ENCODE assay signal across 24 cellular contexts in genomic region chr17:7166873-7167272, GRCh38. TPM values are rescaled to one million over a fixed set of nuclear protein-coding genes. Genes with fewer than 3 reads are reported as not detected.
DNase-seq lines count a peak whose midpoint lies in the region; ATAC-seq, FAIRE-seq and TF ChIP-seq lines count a peak whose summit lies in the region.
"Had no signal": no experiment of that assay in that cellular context is flagged by ENCODE, and none has a peak within 500 bp of the region (broad histone marks: within the 10 kb centered on the region; RNA-seq: fewer than 3 reads in every experiment).

No MANE protein-coding gene starts in this region.

- ATAC-seq in K562 (no peak), aorta (ENCODE audit: low FRiP score) (no peak), HG02884 (IDR thresholded peaks at IDR 0.05; ENCODE audit: unreplicated experiment) (no peak), HG03565 (IDR thresholded peaks at IDR 0.05; ENCODE audit: unreplicated experiment) (no peak)
- ATAC-seq: CD8-positive, alpha-beta T cell had no signal

- H3K9me1 ChIP-seq in K562 (ENCODE audit: control insufficient read depth, insufficient read depth, low read length) = no peaks in the 10 kb centered on the region

- H3K9me3 ChIP-seq in K562 (replicated peaks; ENCODE audit: control insufficient read depth, insufficient read depth, low read depth, low read length) (no peaks in the 10 kb centered on the region), liver (ENCODE audit: control insufficient read depth in 4 of 4, low read length in 3 of 4) (no peaks in the 10 kb centered on the region), aorta (ENCODE audit: control insufficient read depth, low read length) (peaks cover 2% of the 10 kb centered on the region)
- H3K9me3 ChIP-seq: BE2C, Caco-2 had no signal

- no peaks in the 10 kb centered on the region; the same call in 1 of the 2 replicates for H4K20me1 ChIP-seq in K562 (replicated peaks; ENCODE audit: control insufficient read depth, insufficient read depth, low read length)
- H4K20me1 ChIP-seq: BLaER1 had no signal

- H3K4me3 ChIP-seq in K562 = no peak overlapping the region
- no peak overlapping the region for H3K4me3 ChIP-seq in liver (ENCODE audit: low read depth in 1 of 3, low read length in 3 of 3)
- no peak overlapping the region for H3K4me3 ChIP-seq in aorta (ENCODE audit: low read length in 2 of 2)
- H3K4me3 ChIP-seq: BLaER1 had no signal

- in situ Hi-C loops in K562 (cut with MboI) = no loop called here

- POLR2A ChIA-PET in K562 (lab: Yijun Ruan, JAX) = interaction anchor here (0.7 kb wide), 1 partner anchor 11 kb away, joined by 3 read pairs; no protein-coding TSS in a partner anchor

- H3K4me1 ChIP-seq in K562 (replicated peaks in 1 of 2; ENCODE audit: control insufficient read depth in 2 of 2, insufficient read depth in 2 of 2, low read length in 2 of 2) (no peaks in the 10 kb centered on the region; a peak in 1 of 5 replicates), liver (ENCODE audit: control insufficient read depth in 4 of 4, insufficient read depth in 4 of 4, low read length in 3 of 4) (peaks cover 11 to 41% (median 27%) of the 10 kb centered on the region in 4 donors), aorta (ENCODE audit: control insufficient read depth in 1 of 2, insufficient read depth in 2 of 2, low read length in 2 of 2) (no peaks in the 10 kb centered on the region)
- H3K4me1 ChIP-seq: BE2C, BLaER1, Caco-2 had no signal

- H3K79me2 ChIP-seq in K562 (ENCODE audit: control insufficient read depth, insufficient read depth, low read length) = no peaks in the 10 kb centered on the region

- no peaks in the 10 kb centered on the region for H3K36me3 ChIP-seq in K562 (ENCODE audit: control insufficient read depth, insufficient read depth, low read length)
- H3K36me3 ChIP-seq in liver (ENCODE audit: control insufficient read depth in 4 of 4, insufficient read depth in 3 of 4, low read depth in 1 of 4, low read length in 3 of 4) = peaks cover 0 to 5% (median 2%) of the 10 kb centered on the region in 4 donors
- H3K36me3 ChIP-seq in aorta (ENCODE audit: control insufficient read depth in 1 of 2, insufficient read depth in 2 of 2, low read length in 1 of 2) = no peaks in the 10 kb centered on the region
- H3K36me3 ChIP-seq: BE2C, BLaER1 had no signal

- BruUV-seq in K562 (replicated peaks; lab: Mats Ljungman, UMichigan) = no TSS peak

- H3K4me2 ChIP-seq in K562 (ENCODE audit: insufficient read depth, low read length) = no peak overlapping the region
- H3K4me2 ChIP-seq: BLaER1 had no signal

- FAIRE-seq in K562 (lab: Jason Lieb, UNC) = no peak
- FAIRE-seq: A204.1, D721Med, G401.6, GM12891, GM19239 had no signal

- DNase-seq in K562 (ENCODE audit: extremely low read depth in 1 of 4, low spot score in 3 of 4) = no peak
- DNase-seq in aorta = peak; percentile 11 to 34
- DNase-seq in iPS-NIHi11 (ENCODE audit: low spot score) = no peak
- DNase-seq: 8988T; ACHN; BE2C; C1 segment of cervical spinal cord; Caco-2; Calu3; CD4-positive, alpha-beta T cell; CD8-positive, alpha-beta T cell; DMS79 treated with DMSO at 0.1 percent for 48 hours; GF-D8 had no signal

- no peak for TF ChIP-seq POLR2A in K562 (conservative IDR thresholded peaks at IDR 0.05)

- no peak overlapping the region for H2AFZ ChIP-seq in K562 (ENCODE audit: low read depth, low read length)

- TF ChIP-seq CTCF in K562 (IDR thresholded peaks at IDR 0.05 in 2 of 3, conservative IDR thresholded peaks at IDR 0.05 in 1 of 3; ENCODE audit: insufficient read depth in 2 of 3, low read depth in 1 of 3, low read length in 3 of 3) (no peak), liver (IDR thresholded peaks at IDR 0.05; ENCODE audit: low read depth, low read length, missing input control) (no peak)

- TF ChIP-seq EP300 in K562 (IDR thresholded peaks at IDR 0.05; ENCODE audit: low read length) = no peak

- H3K27ac ChIP-seq in K562 (ENCODE audit: extremely low read depth, low read depth, low read length) (no peak overlapping the region), liver (ENCODE audit: low read depth in 1 of 2, low read length in 2 of 2) (peak overlapping the region; percentile 3 to 82), aorta (ENCODE audit: low read depth in 1 of 2, low read length in 2 of 2) (no peak overlapping the region)
- H3K27ac ChIP-seq: BLaER1 had no signal

- CTCF ChIA-PET in K562 (lab: Yijun Ruan, JAX; ENCODE audit: low intra/inter-chr PET ratio) = no interaction called here

- 9% methylated on average over 7 of the region's 7 CpGs for WGBS in K562 (ENCODE audit: insufficient coverage, low coverage, missing lambda C conversion rate)
- 89% methylated on average over 7 of the region's 7 CpGs for WGBS in liver
- 93% methylated on average over 7 of the region's 7 CpGs for WGBS in aorta, 2 donors

- intact Hi-C loops in K562 (cut with micrococcal nuclease) = no loop called here
- intact Hi-C loops in aorta (cut with DNase I) = no loop called here

- H3K9ac ChIP-seq in K562 (ENCODE audit: insufficient read depth in 1 of 2, low read depth in 2 of 2, low read length in 2 of 2) = no peak overlapping the region
- H3K9ac ChIP-seq in liver (ENCODE audit: low read depth in 1 of 2, low read length in 2 of 2) = no peak overlapping the region
- H3K9ac ChIP-seq: BLaER1 had no signal

- TF ChIP-seq RAD21 in K562 (CRISPR knock-in tag; conservative IDR thresholded peaks at IDR 0.05 in 1 of 2, IDR thresholded peaks at IDR 0.05 in 1 of 2) = no peak
- TF ChIP-seq RAD21 in liver (IDR thresholded peaks at IDR 0.05) = no peak

- H3K27me3 ChIP-seq in K562 (ENCODE audit: control insufficient read depth in 2 of 2, insufficient read depth in 2 of 2, low read length in 2 of 2) = peaks cover 2 to 18% of the 10 kb centered on the region in 2 experiments; a peak in 3 of 5 replicates
- H3K27me3 ChIP-seq in liver (ENCODE audit: control insufficient read depth in 4 of 4, insufficient read depth in 4 of 4, low read length in 3 of 4) = no peaks in the 10 kb centered on the region
- peaks cover 0 to 4% of the 10 kb centered on the region in 2 donors for H3K27me3 ChIP-seq in aorta (ENCODE audit: control insufficient read depth in 1 of 2, insufficient read depth in 2 of 2, low read length in 1 of 2)
- H3K27me3 ChIP-seq: BLaER1 had no signal

RNA-seq across cellular contexts. Expression of gene ASGR1, which starts 12.3 kb away (rescaled TPM):
- total RNA-seq in K562 (2011; cell fraction: chromatin; rRNA removed; ENCODE audit: low replicate concordance) = 1.4 and 3.8 TPM in 2 replicates
- 2.1 and 3.0 TPM in 2 replicates for total RNA-seq in K562 (2011; cell fraction: nucleolus; rRNA removed)
- total RNA-seq in K562 (2011; cell fraction: nucleoplasm; rRNA removed) = 1.3 and 1.6 TPM in 2 replicates
- total RNA-seq in K562 (2014; rRNA removed) (0.45 and 1.00 TPM in 2 replicates), K562 (2014; rRNA removed; fragmentation: Illumina TruSeq; extraction: Trizol) (0.11 TPM in 1 of 2 replicates, not detected in the other), K562 (2015; rRNA removed; fragmentation: Illumina TruSeq; extraction: Trizol) (0.14 and 0.41 TPM in 2 replicates), K562 (2021) (0.58 and 0.78 TPM in 2 replicates), liver (100 to 1,000 TPM; 127 to 401 TPM), aorta (1 to 10 TPM; 2.6 to 3.9 TPM)
- polyA plus RNA-seq in K562 (2011; rRNA removed) (1.0 and 2.5 TPM in 2 replicates), K562 (2014; fragmentation: Illumina TruSeq; extraction: Trizol) (0.15 and 0.40 TPM in 2 replicates), K562 (2014; fragmentation: Nextera tagmentation; extraction: Ambion mirVana) (not detected), K562 (2014; rRNA removed) (0.64 and 2.3 TPM in 2 replicates), liver (100 to 1,000 TPM; 541 to 728 TPM), aorta (1 to 10 TPM; 2.0 to 5.4 TPM)
- 2.6 and 3.2 TPM in 2 replicates for polyA plus RNA-seq in K562 (2011; cell fraction: cytosol; rRNA removed)
- polyA plus RNA-seq in K562 (2011; cell fraction: nucleus; rRNA removed) = 7.7 and 11.1 TPM in 2 replicates
- polyA plus RNA-seq in K562 (2012) = 0.68 and 1.1 TPM in 2 replicates
- 0.24 and 0.56 TPM in 2 replicates for polyA minus RNA-seq in K562 (2011; rRNA and poly(A)+ RNA removed)
- polyA minus RNA-seq in K562 (2011; cell fraction: cytosol; rRNA and poly(A)+ RNA removed) = 1.3 TPM in 1 of 2 replicates, not detected in the other
- 1.2 and 2.7 TPM in 2 replicates for polyA minus RNA-seq in K562 (2011; cell fraction: nucleus; rRNA and poly(A)+ RNA removed)

RNA-seq across cellular contexts. Expression of gene ASGR2, which starts 52.3 kb away (rescaled TPM):
- not detected in 2 replicates for total RNA-seq in K562 (2011; cell fraction: chromatin; rRNA removed; ENCODE audit: low replicate concordance)
- total RNA-seq in K562 (2011; cell fraction: nucleolus; rRNA removed) = not detected in 2 replicates
- total RNA-seq in K562 (2011; cell fraction: nucleoplasm; rRNA removed) = not detected in 2 replicates
- not detected in 2 replicates for total RNA-seq in K562 (2014; rRNA removed)
- total RNA-seq in K562 (2014; rRNA removed; fragmentation: Illumina TruSeq; extraction: Trizol) = not detected in 2 replicates
- not detected in 2 replicates for total RNA-seq in K562 (2015; rRNA removed; fragmentation: Illumina TruSeq; extraction: Trizol)
- total RNA-seq in K562 (2021) = 0.29 TPM in 1 of 2 replicates, not detected in the other
- polyA plus RNA-seq in K562 (2011; rRNA removed) = not detected in 2 replicates
- 0.04 TPM in 1 of 2 replicates, not detected in the other for polyA plus RNA-seq in K562 (2011; cell fraction: cytosol; rRNA removed)
- polyA plus RNA-seq in K562 (2011; cell fraction: nucleus; rRNA removed) = 0.21 TPM in 1 of 2 replicates, not detected in the other
- not detected in 2 replicates for polyA plus RNA-seq in K562 (2012)
- not detected in 2 replicates for polyA plus RNA-seq in K562 (2014; fragmentation: Illumina TruSeq; extraction: Trizol)
- not detected for polyA plus RNA-seq in K562 (2014; fragmentation: Nextera tagmentation; extraction: Ambion mirVana)
- not detected in 2 replicates for polyA plus RNA-seq in K562 (2014; rRNA removed)
- polyA minus RNA-seq in K562 (2011; rRNA and poly(A)+ RNA removed) = not detected in 2 replicates
- not detected in 2 replicates for polyA minus RNA-seq in K562 (2011; cell fraction: cytosol; rRNA and poly(A)+ RNA removed)
- polyA minus RNA-seq in K562 (2011; cell fraction: nucleus; rRNA and poly(A)+ RNA removed) = not detected in 2 replicates
- total RNA-seq in liver = 100 to 1,000 TPM; 188 to 336 TPM
- polyA plus RNA-seq in liver = 100 to 1,000 TPM; 650 to 657 TPM
- total RNA-seq in aorta = 1 to 10 TPM in 1 of 2 donors, under 1 TPM in 1; 0.75 to 1.6 TPM
- under 1 TPM in 1 of 2 donors, not detected in 1; 0.15 TPM for polyA plus RNA-seq in aorta
- total RNA-seq: A673; Calu3; CD8-positive, alpha-beta T cell had no signal
- polyA plus RNA-seq: AG04450 had no signal

RNA-seq across cellular contexts. Expression of gene DLG4, which starts 52.8 kb away (rescaled TPM):
- 43.5 and 75.5 TPM in 2 replicates for total RNA-seq in K562 (2011; cell fraction: chromatin; rRNA removed; ENCODE audit: low replicate concordance)
- 21.5 and 23.8 TPM in 2 replicates for total RNA-seq in K562 (2011; cell fraction: nucleolus; rRNA removed)
- total RNA-seq in K562 (2011; cell fraction: nucleoplasm; rRNA removed) = 31.9 and 46.3 TPM in 2 replicates
- total RNA-seq in K562 (2014; rRNA removed) = 4.1 and 4.9 TPM in 2 replicates
- total RNA-seq in K562 (2014; rRNA removed; fragmentation: Illumina TruSeq; extraction: Trizol) = 2.2 and 3.1 TPM in 2 replicates
- total RNA-seq in K562 (2015; rRNA removed; fragmentation: Illumina TruSeq; extraction: Trizol) = 4.0 and 4.1 TPM in 2 replicates
- 8.8 and 12.0 TPM in 2 replicates for total RNA-seq in K562 (2021)
- 4.6 and 9.8 TPM in 2 replicates for polyA plus RNA-seq in K562 (2011; rRNA removed)
- polyA plus RNA-seq in K562 (2011; cell fraction: cytosol; rRNA removed) = 4.1 and 4.3 TPM in 2 replicates
- 29.5 and 39.7 TPM in 2 replicates for polyA plus RNA-seq in K562 (2011; cell fraction: nucleus; rRNA removed)
- 11.6 and 11.9 TPM in 2 replicates for polyA plus RNA-seq in K562 (2012)
- polyA plus RNA-seq in K562 (2014; fragmentation: Illumina TruSeq; extraction: Trizol) = 6.3 and 7.8 TPM in 2 replicates
- under 1 TPM; 0.03 to 0.07 TPM for polyA plus RNA-seq in K562 (2014; fragmentation: Nextera tagmentation; extraction: Ambion mirVana)
- polyA plus RNA-seq in K562 (2014; rRNA removed) = 6.6 and 8.5 TPM in 2 replicates
- 4.0 and 5.2 TPM in 2 replicates for polyA minus RNA-seq in K562 (2011; rRNA and poly(A)+ RNA removed)
- 4.9 and 5.7 TPM in 2 replicates for polyA minus RNA-seq in K562 (2011; cell fraction: cytosol; rRNA and poly(A)+ RNA removed)
- polyA minus RNA-seq in K562 (2011; cell fraction: nucleus; rRNA and poly(A)+ RNA removed) = 7.0 and 8.4 TPM in 2 replicates
- 1 to 10 TPM; 2.1 to 5.7 TPM for total RNA-seq in liver
- 1 to 10 TPM in 1 of 2 donors, under 1 TPM in 1; 0.40 to 1.6 TPM for polyA plus RNA-seq in liver
- total RNA-seq in aorta = 10 to 100 TPM; 23.3 to 54.7 TPM
- 10 to 100 TPM in 1 of 2 donors, 1 to 10 TPM in 1; 6.6 to 15.4 TPM for polyA plus RNA-seq in aorta

RNA-seq across cellular contexts. Expression of gene ACADVL, which starts 52.9 kb away (rescaled TPM):
- total RNA-seq in K562 (2011; cell fraction: chromatin; rRNA removed; ENCODE audit: low replicate concordance) = 1,164 and 2,824 TPM in 2 replicates
- 1,687 and 1,801 TPM in 2 replicates for total RNA-seq in K562 (2011; cell fraction: nucleolus; rRNA removed)
- total RNA-seq in K562 (2011; cell fraction: nucleoplasm; rRNA removed) = 1,262 and 1,361 TPM in 2 replicates
- 214 and 235 TPM in 2 replicates for total RNA-seq in K562 (2014; rRNA removed)
- total RNA-seq in K562 (2014; rRNA removed; fragmentation: Illumina TruSeq; extraction: Trizol) = 87.0 and 117 TPM in 2 replicates
- total RNA-seq in K562 (2015; rRNA removed; fragmentation: Illumina TruSeq; extraction: Trizol) = 180 and 194 TPM in 2 replicates
- total RNA-seq in K562 (2021) = 283 and 313 TPM in 2 replicates
- 261 and 459 TPM in 2 replicates for polyA plus RNA-seq in K562 (2011; rRNA removed)
- polyA plus RNA-seq in K562 (2011; cell fraction: cytosol; rRNA removed) = 206 and 297 TPM in 2 replicates
- 4,218 and 4,978 TPM in 2 replicates for polyA plus RNA-seq in K562 (2011; cell fraction: nucleus; rRNA removed)
- 380 and 644 TPM in 2 replicates for polyA plus RNA-seq in K562 (2012)
- 241 and 269 TPM in 2 replicates for polyA plus RNA-seq in K562 (2014; fragmentation: Illumina TruSeq; extraction: Trizol)
- 10 to 100 TPM; 25.5 to 46.2 TPM for polyA plus RNA-seq in K562 (2014; fragmentation: Nextera tagmentation; extraction: Ambion mirVana)
- polyA plus RNA-seq in K562 (2014; rRNA removed) = 376 and 449 TPM in 2 replicates
- polyA minus RNA-seq in K562 (2011; rRNA and poly(A)+ RNA removed) = 93.6 and 95.1 TPM in 2 replicates
- polyA minus RNA-seq in K562 (2011; cell fraction: cytosol; rRNA and poly(A)+ RNA removed) = 82.1 and 82.9 TPM in 2 replicates
- polyA minus RNA-seq in K562 (2011; cell fraction: nucleus; rRNA and poly(A)+ RNA removed) = 363 and 519 TPM in 2 replicates
- 1,000 to 10,000 TPM in 1 of 2 donors, 100 to 1,000 TPM in 1; 185 to 1,110 TPM for total RNA-seq in liver
- 1,000 to 10,000 TPM; 1,107 to 1,301 TPM for polyA plus RNA-seq in liver
- total RNA-seq in aorta = 100 to 1,000 TPM; 387 to 486 TPM
- 1,000 to 10,000 TPM in 1 of 2 donors, 100 to 1,000 TPM in 1; 159 to 1,724 TPM for polyA plus RNA-seq in aorta

Comparison
In these comparisons a context has a peak if more than half of its experiments do, and no peak if none do; other contexts are left out.
1. DNase-seq: peak in aorta (2 of 2); none in K562 (0 of 4) and iPS-NIHi11 (single experiment).
2. H3K27ac ChIP-seq: peak in liver (2 of 2); none in K562 (single experiment) and aorta (0 of 2).
3. RNA of gene ASGR1, which starts 12.3 kb away (total RNA-seq): 127 to 401 TPM in liver; 2.6 to 3.9 TPM in aorta and 0.11 to 3.8 TPM in K562; every median in the first group is over 10 times any median in the second.
4. RNA of gene ASGR2, which starts 52.3 kb away (total RNA-seq): 188 to 336 TPM in liver; 0.75 to 1.6 TPM in aorta and 0.29 TPM in K562; every median in the first group is over 10 times any median in the second.